In the genomic region with DNA sequence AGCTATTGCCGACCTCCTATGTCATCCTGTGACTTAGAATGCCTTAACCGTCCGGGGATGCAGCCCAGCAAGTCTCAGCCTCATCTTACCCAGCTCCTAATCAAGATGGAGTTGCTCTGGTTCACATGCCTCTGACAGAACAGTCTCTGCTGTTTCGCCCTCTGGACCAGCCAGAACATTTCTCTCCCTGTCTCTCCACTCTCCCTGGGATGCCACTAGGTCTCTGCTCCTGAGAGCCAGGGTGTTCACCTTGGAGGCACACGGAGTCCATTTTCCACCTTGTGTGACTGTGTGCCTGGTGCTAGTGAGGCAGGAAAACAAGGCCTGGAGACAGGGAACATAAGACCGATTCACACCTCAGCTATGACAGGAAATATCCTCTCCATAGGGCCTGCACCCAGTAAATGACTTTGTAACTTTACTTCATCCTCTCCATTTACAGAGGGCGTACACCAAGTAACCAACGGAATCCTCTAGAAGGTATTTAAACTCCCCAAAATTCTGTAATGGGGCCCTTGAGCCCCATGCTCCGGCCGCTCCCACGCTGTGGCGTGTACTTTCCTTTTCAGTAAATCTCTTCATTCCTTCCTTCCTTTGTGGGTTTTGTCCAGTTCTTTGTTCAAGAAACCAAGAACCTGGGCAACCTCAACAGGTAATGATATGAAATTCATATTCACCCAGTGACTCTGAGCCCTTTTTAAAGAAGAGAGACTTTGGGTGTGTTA, we compare ENCODE assay signal across 1 cellular context.
A peak's percentile ranks its signal among the peaks of the same experiment; 100 is the strongest.
TF ChIP-seq lines count a peak whose summit lies in the region.

No MANE protein-coding gene starts in this region.

TF ChIP-seq in K562, 482 proteins besides CTCF, POLR2A, EP300 and RAD21 (continued from another document and continues in another):
- no peak for TF ChIP-seq ZNF274 (IDR thresholded peaks at IDR 0.05; ENCODE audit: borderline replicate concordance, low read depth, low read length)
- peak; percentile 90 for TF ChIP-seq PHTF2 (CRISPR knock-in tag; IDR thresholded peaks at IDR 0.05)
- no peak for TF ChIP-seq EHMT2 (IDR thresholded peaks at IDR 0.05)
- TF ChIP-seq DIDO1 (tag; IDR thresholded peaks at IDR 0.05; ENCODE audit: low read depth): peak; percentile 71
- TF ChIP-seq KLF13 (tag; IDR thresholded peaks at IDR 0.05; ENCODE audit: borderline replicate concordance, low read depth): peak; percentile 90
- TF ChIP-seq, protein P1, sequence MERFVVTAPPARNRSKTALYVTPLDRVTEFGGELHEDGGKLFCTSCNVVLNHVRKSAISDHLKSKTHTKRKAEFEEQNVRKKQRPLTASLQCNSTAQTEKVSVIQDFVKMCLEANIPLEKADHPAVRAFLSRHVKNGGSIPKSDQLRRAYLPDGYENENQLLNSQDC (CRISPR knock-in tag; IDR thresholded peaks at IDR 0.05): no peak
- TF ChIP-seq ZNF444 (CRISPR knock-in tag; IDR thresholded peaks at IDR 0.05): peak; percentile 81; the same call in 1 of the 2 replicates
- TF ChIP-seq, protein P2, sequence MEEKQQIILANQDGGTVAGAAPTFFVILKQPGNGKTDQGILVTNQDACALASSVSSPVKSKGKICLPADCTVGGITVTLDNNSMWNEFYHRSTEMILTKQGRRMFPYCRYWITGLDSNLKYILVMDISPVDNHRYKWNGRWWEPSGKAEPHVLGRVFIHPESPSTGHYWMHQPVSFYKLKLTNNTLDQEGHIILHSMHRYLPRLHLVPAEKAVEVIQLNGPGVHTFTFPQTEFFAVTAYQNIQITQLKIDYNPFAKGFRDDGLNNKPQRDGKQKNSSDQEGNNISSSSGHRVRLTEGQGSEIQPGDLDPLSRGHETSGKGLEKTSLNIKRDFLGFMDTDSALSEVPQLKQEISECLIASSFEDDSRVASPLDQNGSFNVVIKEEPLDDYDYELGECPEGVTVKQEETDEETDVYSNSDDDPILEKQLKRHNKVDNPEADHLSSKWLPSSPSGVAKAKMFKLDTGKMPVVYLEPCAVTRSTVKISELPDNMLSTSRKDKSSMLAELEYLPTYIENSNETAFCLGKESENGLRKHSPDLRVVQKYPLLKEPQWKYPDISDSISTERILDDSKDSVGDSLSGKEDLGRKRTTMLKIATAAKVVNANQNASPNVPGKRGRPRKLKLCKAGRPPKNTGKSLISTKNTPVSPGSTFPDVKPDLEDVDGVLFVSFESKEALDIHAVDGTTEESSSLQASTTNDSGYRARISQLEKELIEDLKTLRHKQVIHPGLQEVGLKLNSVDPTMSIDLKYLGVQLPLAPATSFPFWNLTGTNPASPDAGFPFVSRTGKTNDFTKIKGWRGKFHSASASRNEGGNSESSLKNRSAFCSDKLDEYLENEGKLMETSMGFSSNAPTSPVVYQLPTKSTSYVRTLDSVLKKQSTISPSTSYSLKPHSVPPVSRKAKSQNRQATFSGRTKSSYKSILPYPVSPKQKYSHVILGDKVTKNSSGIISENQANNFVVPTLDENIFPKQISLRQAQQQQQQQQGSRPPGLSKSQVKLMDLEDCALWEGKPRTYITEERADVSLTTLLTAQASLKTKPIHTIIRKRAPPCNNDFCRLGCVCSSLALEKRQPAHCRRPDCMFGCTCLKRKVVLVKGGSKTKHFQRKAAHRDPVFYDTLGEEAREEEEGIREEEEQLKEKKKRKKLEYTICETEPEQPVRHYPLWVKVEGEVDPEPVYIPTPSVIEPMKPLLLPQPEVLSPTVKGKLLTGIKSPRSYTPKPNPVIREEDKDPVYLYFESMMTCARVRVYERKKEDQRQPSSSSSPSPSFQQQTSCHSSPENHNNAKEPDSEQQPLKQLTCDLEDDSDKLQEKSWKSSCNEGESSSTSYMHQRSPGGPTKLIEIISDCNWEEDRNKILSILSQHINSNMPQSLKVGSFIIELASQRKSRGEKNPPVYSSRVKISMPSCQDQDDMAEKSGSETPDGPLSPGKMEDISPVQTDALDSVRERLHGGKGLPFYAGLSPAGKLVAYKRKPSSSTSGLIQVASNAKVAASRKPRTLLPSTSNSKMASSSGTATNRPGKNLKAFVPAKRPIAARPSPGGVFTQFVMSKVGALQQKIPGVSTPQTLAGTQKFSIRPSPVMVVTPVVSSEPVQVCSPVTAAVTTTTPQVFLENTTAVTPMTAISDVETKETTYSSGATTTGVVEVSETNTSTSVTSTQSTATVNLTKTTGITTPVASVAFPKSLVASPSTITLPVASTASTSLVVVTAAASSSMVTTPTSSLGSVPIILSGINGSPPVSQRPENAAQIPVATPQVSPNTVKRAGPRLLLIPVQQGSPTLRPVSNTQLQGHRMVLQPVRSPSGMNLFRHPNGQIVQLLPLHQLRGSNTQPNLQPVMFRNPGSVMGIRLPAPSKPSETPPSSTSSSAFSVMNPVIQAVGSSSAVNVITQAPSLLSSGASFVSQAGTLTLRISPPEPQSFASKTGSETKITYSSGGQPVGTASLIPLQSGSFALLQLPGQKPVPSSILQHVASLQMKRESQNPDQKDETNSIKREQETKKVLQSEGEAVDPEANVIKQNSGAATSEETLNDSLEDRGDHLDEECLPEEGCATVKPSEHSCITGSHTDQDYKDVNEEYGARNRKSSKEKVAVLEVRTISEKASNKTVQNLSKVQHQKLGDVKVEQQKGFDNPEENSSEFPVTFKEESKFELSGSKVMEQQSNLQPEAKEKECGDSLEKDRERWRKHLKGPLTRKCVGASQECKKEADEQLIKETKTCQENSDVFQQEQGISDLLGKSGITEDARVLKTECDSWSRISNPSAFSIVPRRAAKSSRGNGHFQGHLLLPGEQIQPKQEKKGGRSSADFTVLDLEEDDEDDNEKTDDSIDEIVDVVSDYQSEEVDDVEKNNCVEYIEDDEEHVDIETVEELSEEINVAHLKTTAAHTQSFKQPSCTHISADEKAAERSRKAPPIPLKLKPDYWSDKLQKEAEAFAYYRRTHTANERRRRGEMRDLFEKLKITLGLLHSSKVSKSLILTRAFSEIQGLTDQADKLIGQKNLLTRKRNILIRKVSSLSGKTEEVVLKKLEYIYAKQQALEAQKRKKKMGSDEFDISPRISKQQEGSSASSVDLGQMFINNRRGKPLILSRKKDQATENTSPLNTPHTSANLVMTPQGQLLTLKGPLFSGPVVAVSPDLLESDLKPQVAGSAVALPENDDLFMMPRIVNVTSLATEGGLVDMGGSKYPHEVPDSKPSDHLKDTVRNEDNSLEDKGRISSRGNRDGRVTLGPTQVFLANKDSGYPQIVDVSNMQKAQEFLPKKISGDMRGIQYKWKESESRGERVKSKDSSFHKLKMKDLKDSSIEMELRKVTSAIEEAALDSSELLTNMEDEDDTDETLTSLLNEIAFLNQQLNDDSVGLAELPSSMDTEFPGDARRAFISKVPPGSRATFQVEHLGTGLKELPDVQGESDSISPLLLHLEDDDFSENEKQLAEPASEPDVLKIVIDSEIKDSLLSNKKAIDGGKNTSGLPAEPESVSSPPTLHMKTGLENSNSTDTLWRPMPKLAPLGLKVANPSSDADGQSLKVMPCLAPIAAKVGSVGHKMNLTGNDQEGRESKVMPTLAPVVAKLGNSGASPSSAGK (IDR thresholded peaks at IDR 0.05): no peak
- TF ChIP-seq, protein P3, sequence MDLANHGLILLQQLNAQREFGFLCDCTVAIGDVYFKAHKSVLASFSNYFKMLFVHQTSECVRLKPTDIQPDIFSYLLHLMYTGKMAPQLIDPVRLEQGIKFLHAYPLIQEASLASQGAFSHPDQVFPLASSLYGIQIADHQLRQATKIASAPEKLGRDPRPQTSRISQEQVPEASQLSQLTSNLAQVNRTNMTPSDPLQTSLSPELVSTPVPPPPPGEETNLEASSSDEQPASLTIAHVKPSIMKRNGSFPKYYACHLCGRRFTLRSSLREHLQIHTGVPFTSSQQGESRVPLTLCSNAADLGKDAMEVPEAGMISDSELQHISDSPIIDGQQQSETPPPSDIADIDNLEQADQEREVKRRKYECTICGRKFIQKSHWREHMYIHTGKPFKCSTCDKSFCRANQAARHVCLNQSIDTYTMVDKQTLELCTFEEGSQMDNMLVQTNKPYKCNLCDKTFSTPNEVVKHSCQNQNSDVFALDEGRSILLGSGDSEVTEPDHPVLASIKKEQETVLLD (IDR thresholded peaks at IDR 0.05): peak; percentile 36; the same call in 1 of the 2 replicates
- TF ChIP-seq, protein P4, sequence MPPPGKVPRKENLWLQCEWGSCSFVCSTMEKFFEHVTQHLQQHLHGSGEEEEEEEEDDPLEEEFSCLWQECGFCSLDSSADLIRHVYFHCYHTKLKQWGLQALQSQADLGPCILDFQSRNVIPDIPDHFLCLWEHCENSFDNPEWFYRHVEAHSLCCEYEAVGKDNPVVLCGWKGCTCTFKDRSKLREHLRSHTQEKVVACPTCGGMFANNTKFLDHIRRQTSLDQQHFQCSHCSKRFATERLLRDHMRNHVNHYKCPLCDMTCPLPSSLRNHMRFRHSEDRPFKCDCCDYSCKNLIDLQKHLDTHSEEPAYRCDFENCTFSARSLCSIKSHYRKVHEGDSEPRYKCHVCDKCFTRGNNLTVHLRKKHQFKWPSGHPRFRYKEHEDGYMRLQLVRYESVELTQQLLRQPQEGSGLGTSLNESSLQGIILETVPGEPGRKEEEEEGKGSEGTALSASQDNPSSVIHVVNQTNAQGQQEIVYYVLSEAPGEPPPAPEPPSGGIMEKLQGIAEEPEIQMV (tag; conservative IDR thresholded peaks at IDR 0.05; ENCODE audit: low read depth): peak; percentile 90
- no peak for TF ChIP-seq MCM2 (IDR thresholded peaks at IDR 0.05; ENCODE audit: low read depth)
- TF ChIP-seq, protein P5, sequence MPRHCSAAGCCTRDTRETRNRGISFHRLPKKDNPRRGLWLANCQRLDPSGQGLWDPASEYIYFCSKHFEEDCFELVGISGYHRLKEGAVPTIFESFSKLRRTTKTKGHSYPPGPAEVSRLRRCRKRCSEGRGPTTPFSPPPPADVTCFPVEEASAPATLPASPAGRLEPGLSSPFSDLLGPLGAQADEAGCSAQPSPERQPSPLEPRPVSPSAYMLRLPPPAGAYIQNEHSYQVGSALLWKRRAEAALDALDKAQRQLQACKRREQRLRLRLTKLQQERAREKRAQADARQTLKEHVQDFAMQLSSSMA (CRISPR knock-in tag; IDR thresholded peaks at IDR 0.05): 0 out of 2 replicates have a peak, but pooled peaks have one; percentile 54
- TF ChIP-seq, protein P6, sequence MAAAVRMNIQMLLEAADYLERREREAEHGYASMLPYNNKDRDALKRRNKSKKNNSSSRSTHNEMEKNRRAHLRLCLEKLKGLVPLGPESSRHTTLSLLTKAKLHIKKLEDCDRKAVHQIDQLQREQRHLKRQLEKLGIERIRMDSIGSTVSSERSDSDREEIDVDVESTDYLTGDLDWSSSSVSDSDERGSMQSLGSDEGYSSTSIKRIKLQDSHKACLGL (CRISPR knock-in tag; IDR thresholded peaks at IDR 0.05; ENCODE audit: borderline replicate concordance, poor library complexity, severe bottlenecking): peak; percentile 63
- no peak for TF ChIP-seq C11orf30 (IDR thresholded peaks at IDR 0.05; ENCODE audit: low read depth)
- no peak for TF ChIP-seq EWSR1 (IDR thresholded peaks at IDR 0.05; ENCODE audit: borderline replicate concordance, low read depth, partially characterized antibody)
- peak; percentile 86 for TF ChIP-seq ILK (tag; IDR thresholded peaks at IDR 0.05; ENCODE audit: borderline replicate concordance, low read depth)
- TF ChIP-seq SAP30 (IDR thresholded peaks at IDR 0.05; ENCODE audit: borderline replicate concordance, insufficient read depth, low read depth, low read length, poor library complexity, severe bottlenecking): no peak
- TF ChIP-seq PHB (CRISPR knock-in tag; IDR thresholded peaks at IDR 0.05): 0 out of 2 replicates have a peak, but pooled peaks have one; percentile 60
- no peak for TF ChIP-seq ZNF431 (CRISPR knock-in tag; IDR thresholded peaks at IDR 0.05)
- TF ChIP-seq NFRKB (IDR thresholded peaks at IDR 0.05; ENCODE audit: low read depth): no peak
- peak; percentile 71; the same call in 1 of the 2 replicates for TF ChIP-seq ZKSCAN3 (CRISPR knock-in tag; IDR thresholded peaks at IDR 0.05)
- no peak for TF ChIP-seq ZZZ3 (IDR thresholded peaks at IDR 0.05)
- peak; percentile 94 for TF ChIP-seq RHOXF2B (CRISPR knock-in tag; conservative IDR thresholded peaks at IDR 0.05)
- peak; percentile 82; the same call in 1 of the 2 replicates for TF ChIP-seq ZNF197 (CRISPR knock-in tag; IDR thresholded peaks at IDR 0.05; ENCODE audit: low read depth)
- TF ChIP-seq E2F3 (CRISPR knock-in tag; IDR thresholded peaks at IDR 0.05): peak; percentile 97
- TF ChIP-seq, protein P7, sequence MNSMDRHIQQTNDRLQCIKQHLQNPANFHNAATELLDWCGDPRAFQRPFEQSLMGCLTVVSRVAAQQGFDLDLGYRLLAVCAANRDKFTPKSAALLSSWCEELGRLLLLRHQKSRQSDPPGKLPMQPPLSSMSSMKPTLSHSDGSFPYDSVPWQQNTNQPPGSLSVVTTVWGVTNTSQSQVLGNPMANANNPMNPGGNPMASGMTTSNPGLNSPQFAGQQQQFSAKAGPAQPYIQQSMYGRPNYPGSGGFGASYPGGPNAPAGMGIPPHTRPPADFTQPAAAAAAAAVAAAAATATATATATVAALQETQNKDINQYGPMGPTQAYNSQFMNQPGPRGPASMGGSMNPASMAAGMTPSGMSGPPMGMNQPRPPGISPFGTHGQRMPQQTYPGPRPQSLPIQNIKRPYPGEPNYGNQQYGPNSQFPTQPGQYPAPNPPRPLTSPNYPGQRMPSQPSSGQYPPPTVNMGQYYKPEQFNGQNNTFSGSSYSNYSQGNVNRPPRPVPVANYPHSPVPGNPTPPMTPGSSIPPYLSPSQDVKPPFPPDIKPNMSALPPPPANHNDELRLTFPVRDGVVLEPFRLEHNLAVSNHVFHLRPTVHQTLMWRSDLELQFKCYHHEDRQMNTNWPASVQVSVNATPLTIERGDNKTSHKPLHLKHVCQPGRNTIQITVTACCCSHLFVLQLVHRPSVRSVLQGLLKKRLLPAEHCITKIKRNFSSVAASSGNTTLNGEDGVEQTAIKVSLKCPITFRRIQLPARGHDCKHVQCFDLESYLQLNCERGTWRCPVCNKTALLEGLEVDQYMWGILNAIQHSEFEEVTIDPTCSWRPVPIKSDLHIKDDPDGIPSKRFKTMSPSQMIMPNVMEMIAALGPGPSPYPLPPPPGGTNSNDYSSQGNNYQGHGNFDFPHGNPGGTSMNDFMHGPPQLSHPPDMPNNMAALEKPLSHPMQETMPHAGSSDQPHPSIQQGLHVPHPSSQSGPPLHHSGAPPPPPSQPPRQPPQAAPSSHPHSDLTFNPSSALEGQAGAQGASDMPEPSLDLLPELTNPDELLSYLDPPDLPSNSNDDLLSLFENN (IDR thresholded peaks at IDR 0.05; ENCODE audit: low read depth in 2 of 2, low read length in 2 of 2): no peak
- TF ChIP-seq BACH1 (tag; IDR thresholded peaks at IDR 0.05): peak; percentile 92
- TF ChIP-seq, protein P8, sequence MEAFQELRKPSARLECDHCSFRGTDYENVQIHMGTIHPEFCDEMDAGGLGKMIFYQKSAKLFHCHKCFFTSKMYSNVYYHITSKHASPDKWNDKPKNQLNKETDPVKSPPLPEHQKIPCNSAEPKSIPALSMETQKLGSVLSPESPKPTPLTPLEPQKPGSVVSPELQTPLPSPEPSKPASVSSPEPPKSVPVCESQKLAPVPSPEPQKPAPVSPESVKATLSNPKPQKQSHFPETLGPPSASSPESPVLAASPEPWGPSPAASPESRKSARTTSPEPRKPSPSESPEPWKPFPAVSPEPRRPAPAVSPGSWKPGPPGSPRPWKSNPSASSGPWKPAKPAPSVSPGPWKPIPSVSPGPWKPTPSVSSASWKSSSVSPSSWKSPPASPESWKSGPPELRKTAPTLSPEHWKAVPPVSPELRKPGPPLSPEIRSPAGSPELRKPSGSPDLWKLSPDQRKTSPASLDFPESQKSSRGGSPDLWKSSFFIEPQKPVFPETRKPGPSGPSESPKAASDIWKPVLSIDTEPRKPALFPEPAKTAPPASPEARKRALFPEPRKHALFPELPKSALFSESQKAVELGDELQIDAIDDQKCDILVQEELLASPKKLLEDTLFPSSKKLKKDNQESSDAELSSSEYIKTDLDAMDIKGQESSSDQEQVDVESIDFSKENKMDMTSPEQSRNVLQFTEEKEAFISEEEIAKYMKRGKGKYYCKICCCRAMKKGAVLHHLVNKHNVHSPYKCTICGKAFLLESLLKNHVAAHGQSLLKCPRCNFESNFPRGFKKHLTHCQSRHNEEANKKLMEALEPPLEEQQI (IDR thresholded peaks at IDR 0.05): no peak
- peak; percentile 98 for TF ChIP-seq HDAC8 (tag; IDR thresholded peaks at IDR 0.05)
- TF ChIP-seq SNIP1 (IDR thresholded peaks at IDR 0.05; ENCODE audit: low read depth): no peak
- peak; percentile 93 for TF ChIP-seq BCL6 (CRISPR knock-in tag; IDR thresholded peaks at IDR 0.05)
